In genomic region chr12:99122959-99123358, GRCh38 we compare ENCODE assay signal across 8 cellular contexts.
"Had no signal": no experiment of that assay in that cellular context is flagged by ENCODE, and none has a peak within 500 bp of the region (broad histone marks: within the 10 kb centered on the region; RNA-seq: fewer than 3 reads in every experiment).

No MANE protein-coding gene starts in this region.

- H3K36me3 ChIP-seq: HAP-1 had no signal

- H3K4me3 Mint-ChIP-seq: GM23338, HFFc6 had no signal

- H3K4me3 ChIP-seq: GM23338, HAP-1 had no signal

- ATAC-seq: GM23338, HCT116 had no signal

- H3K4me1 Mint-ChIP-seq: GM23338 had no signal

- H3K27ac Mint-ChIP-seq: GM23338, HFFc6 had no signal

- H3K4me2 ChIP-seq: GM23338, KMS-11 had no signal

- FAIRE-seq: HTR-8/SVneo had no signal

- H2AFZ ChIP-seq: GM23338 had no signal

- H3K9ac ChIP-seq: KMS-11 had no signal

- H3K4me1 ChIP-seq: HAP-1 had no signal

- H3K9me3 Mint-ChIP-seq: GM23338 had no signal

- H3K27ac ChIP-seq: KMS-11 had no signal

- H3K9me3 ChIP-seq: HAP-1 had no signal

- DNase-seq: H7, HFFc6, KBM-7 had no signal
